In the genomic region with DNA sequence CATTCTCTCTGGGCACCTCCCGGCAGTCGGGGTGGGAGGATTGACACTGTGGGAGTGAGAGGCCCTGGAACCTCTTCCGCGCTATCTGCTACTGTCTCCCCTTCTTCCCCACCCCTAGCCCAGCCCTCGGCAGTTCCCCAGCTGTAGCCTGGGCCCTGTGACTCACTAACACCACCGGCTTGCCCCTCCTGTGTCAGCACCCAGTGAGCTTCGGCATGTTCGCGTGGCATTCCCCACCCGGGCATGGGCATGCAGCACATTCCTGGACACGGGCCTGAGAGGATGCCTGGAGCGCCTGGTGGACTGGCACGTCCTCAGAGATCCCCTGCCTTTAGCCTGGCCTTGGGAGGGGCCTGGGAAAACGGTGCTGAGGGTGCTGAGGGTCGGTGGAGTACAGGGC, we compare ENCODE assay signal across 9 cellular contexts. TPM values are rescaled to one million over a fixed set of nuclear protein-coding genes. Genes with fewer than 3 reads are reported as not detected.
DNase-seq lines count a peak whose midpoint lies in the region; ATAC-seq and TF ChIP-seq lines count a peak whose summit lies in the region.
"Had no signal": no experiment of that assay in that cellular context is flagged by ENCODE, and none has a peak within 500 bp of the region (broad histone marks: within the 10 kb centered on the region; RNA-seq: fewer than 3 reads in every experiment).

No MANE protein-coding gene starts in this region.

- peaks cover 39% of the 10 kb centered on the region for H3K79me2 ChIP-seq in GM23338 (replicated peaks; ENCODE audit: insufficient read depth)

- H3K4me3 ChIP-seq in GM23338 = peak overlapping the region; percentile 96
- peak overlapping the region in 2 of 3 donors; percentile 48 to 74 for H3K4me3 ChIP-seq in skeletal muscle tissue (ENCODE audit: low read length in 3 of 3)

- H4K20me1 ChIP-seq in GM23338 (replicated peaks; ENCODE audit: insufficient read depth) = peaks cover 12% of the 10 kb centered on the region

- no peak overlapping the region for H2AFZ ChIP-seq in GM23338

- H3K4me1 ChIP-seq in GM23338 (ENCODE audit: insufficient read depth) (peaks cover 26% of the 10 kb centered on the region), skeletal muscle tissue (ENCODE audit: control insufficient read depth in 3 of 3, insufficient read depth in 3 of 3, low read length in 3 of 3) (peaks cover 13 to 24% (median 23%) of the 10 kb centered on the region in 3 donors)

- no peak overlapping the region for H3K27ac Mint-ChIP-seq in GM23338
- H3K27ac Mint-ChIP-seq in activated naive CD8-positive, alpha-beta T cell treated with anti-CD3 and anti-CD28 coated beads, Interleukin-2, amount 10 ng/mL, durations not matched to agents 7 days and 5 days = no peak overlapping the region
- no peak overlapping the region for H3K27ac Mint-ChIP-seq in immature natural killer cell

- no peaks in the 10 kb centered on the region for H3K9me3 ChIP-seq in skeletal muscle tissue (ENCODE audit: control insufficient read depth in 3 of 3, low read length in 3 of 3)

- H3K9me2 ChIP-seq in GM23338 (ENCODE audit: insufficient read depth) = no peaks in the 10 kb centered on the region

- no peak for DNase-seq in GM23338 (ENCODE audit: low spot score)
- DNase-seq in activated naive CD8-positive, alpha-beta T cell treated with anti-CD3 and anti-CD28 coated beads, Interleukin-2, amount 10 ng/mL, durations not matched to agents 7 days and 5 days = no peak
- DNase-seq in immature natural killer cell = no peak
- no peak for DNase-seq in activated effector memory CD4-positive, alpha-beta T cell treated with Interleukin-2 at 50 U/mL for 16 hours
- no peak for DNase-seq in SIG-M5 (lab: John Stamatoyannopoulos, UW)
- DNase-seq: NCI-H1694 treated with DMSO at 0.1 percent for 48 hours had no signal

- H3K4me3 Mint-ChIP-seq in GM23338 (peak overlapping the region; percentile 79), immature natural killer cell (peak overlapping the region in 4 of 5 donors; percentile 35 to 90 (median 82))
- H3K4me3 Mint-ChIP-seq in activated naive CD8-positive, alpha-beta T cell treated with anti-CD3 and anti-CD28 coated beads, Interleukin-2, amount 10 ng/mL, durations not matched to agents 7 days and 5 days = peak overlapping the region; percentile 85

- H3K27me3 Mint-ChIP-seq in GM23338 (ENCODE audit: insufficient read depth, low read depth, poor library complexity) (peaks cover 4% of the 10 kb centered on the region), immature natural killer cell (ENCODE audit: low read depth in 3 of 3) (peaks cover 2 to 5% (median 4%) of the 10 kb centered on the region in 3 donors)
- peaks cover 2% of the 10 kb centered on the region for H3K27me3 Mint-ChIP-seq in activated naive CD8-positive, alpha-beta T cell treated with anti-CD3 and anti-CD28 coated beads, Interleukin-2, amount 10 ng/mL, durations not matched to agents 7 days and 5 days

- H3K9me3 Mint-ChIP-seq in GM23338 (no peaks in the 10 kb centered on the region; the same call in 2 of the 3 replicates), immature natural killer cell (no peaks in the 10 kb centered on the region)
- H3K9me3 Mint-ChIP-seq in activated naive CD8-positive, alpha-beta T cell treated with anti-CD3 and anti-CD28 coated beads, Interleukin-2, amount 10 ng/mL, durations not matched to agents 7 days and 5 days = no peaks in the 10 kb centered on the region

- TF ChIP-seq CTCF in GM23338 (conservative IDR thresholded peaks at IDR 0.05; ENCODE audit: low read depth in 2 of 2) = no peak

- H3K36me3 ChIP-seq in GM23338 (ENCODE audit: insufficient read depth) (no peaks in the 10 kb centered on the region), skeletal muscle tissue (ENCODE audit: control insufficient read depth in 3 of 3, insufficient read depth in 3 of 3, low read length in 3 of 3) (no peaks in the 10 kb centered on the region)

- H3K4me1 Mint-ChIP-seq in GM23338 (peaks cover 52% of the 10 kb centered on the region), immature natural killer cell (peaks cover 9 to 13% of the 10 kb centered on the region in 2 donors)
- peaks cover 12% of the 10 kb centered on the region for H3K4me1 Mint-ChIP-seq in activated naive CD8-positive, alpha-beta T cell treated with anti-CD3 and anti-CD28 coated beads, Interleukin-2, amount 10 ng/mL, durations not matched to agents 7 days and 5 days

- peak overlapping the region in 2 of 3 donors; percentile 23 to 77 for H3K9ac ChIP-seq in skeletal muscle tissue (ENCODE audit: low read depth in 1 of 3, low read length in 3 of 3)

- H3K27me3 ChIP-seq in GM23338 (ENCODE audit: insufficient read depth) = no peaks in the 10 kb centered on the region
- H3K27me3 ChIP-seq in skeletal muscle tissue (ENCODE audit: control insufficient read depth in 3 of 3, insufficient read depth in 3 of 3, low read length in 3 of 3) = peaks cover 0 to 10% (median 9%) of the 10 kb centered on the region in 3 donors

- ATAC-seq in GM23338 (peak; percentile 2; the same call in 1 of the 3 replicates), HG03108 (IDR thresholded peaks at IDR 0.05; ENCODE audit: unreplicated experiment) (no peak), GM18858 (IDR thresholded peaks at IDR 0.05; ENCODE audit: unreplicated experiment) (no peak)
- no peak for ATAC-seq in activated naive CD8-positive, alpha-beta T cell treated with anti-CD3 and anti-CD28 coated beads, Interleukin-2, amount 10 ng/mL, durations not matched to agents 7 days and 5 days (ENCODE audit: low read depth)

- POLR2A ChIA-PET in activated naive CD8-positive, alpha-beta T cell treated with anti-CD3 and anti-CD28 coated beads, Interleukin-2, amount 10 ng/mL, durations not matched to agents 7 days and 5 days (lab: Charles Lee) = no interaction called here

- H3F3A ChIP-seq in GM23338 (replicated peaks; ENCODE audit: low read depth) = 0 out of 2 replicates have a peak, but pooled peaks cover 4% of the 10 kb centered on the region

- H3K27ac ChIP-seq in GM23338 (ENCODE audit: low read depth) = no peak overlapping the region
- H3K27ac ChIP-seq in skeletal muscle tissue (ENCODE audit: low read depth, low read length) = no peak overlapping the region

- H3K4me2 ChIP-seq in GM23338 = peak overlapping the region; percentile 98

- H3K36me3 Mint-ChIP-seq in GM23338 (ENCODE audit: low read depth) = peaks cover 14% of the 10 kb centered on the region; the same call in 2 of the 3 replicates
- no peaks in the 10 kb centered on the region for H3K36me3 Mint-ChIP-seq in activated naive CD8-positive, alpha-beta T cell treated with anti-CD3 and anti-CD28 coated beads, Interleukin-2, amount 10 ng/mL, durations not matched to agents 7 days and 5 days
- no peaks in the 10 kb centered on the region for H3K36me3 Mint-ChIP-seq in immature natural killer cell

TF ChIP-seq in GM23338, 12 proteins besides CTCF, POLR2A, EP300 and RAD21:
- TF ChIP-seq STAT1 (IDR thresholded peaks at IDR 0.05; ENCODE audit: unreplicated experiment) = no peak
- no peak for TF ChIP-seq CREB1 (CRISPR knock-in tag; IDR thresholded peaks at IDR 0.05; ENCODE audit: low read depth)

RNA-seq across cellular contexts. Expression of a gene that starts 1.3 kb away (rescaled TPM):
- 34.3 and 46.5 TPM in 2 replicates for total RNA-seq in GM23338 (2014; rRNA removed; shearing (Covaris generic))
- 17.3 and 21.1 TPM in 2 replicates for polyA plus RNA-seq in GM23338 (2016; fragmentation: Nextera tagmentation; extraction: Ambion mirVana)
- 1 to 10 TPM; 7.4 to 9.9 TPM for total RNA-seq in activated naive CD8-positive, alpha-beta T cell treated with anti-CD3 and anti-CD28 coated beads, Interleukin-2, amount 10 ng/mL, durations not matched to agents 7 days and 5 days
- under 1 TPM in 2 of 3 donors, not detected in 1; 0.61 to 0.74 TPM for polyA plus RNA-seq in immature natural killer cell
- total RNA-seq in skeletal muscle tissue = 3.7 TPM

RNA-seq across cellular contexts. Expression of a gene that starts 49.9 kb away (rescaled TPM):
- total RNA-seq in GM23338 (2014; rRNA removed; shearing (Covaris generic)) = 5.6 and 6.2 TPM in 2 replicates
- polyA plus RNA-seq in GM23338 (2016; fragmentation: Nextera tagmentation; extraction: Ambion mirVana) = 1.5 and 1.6 TPM in 2 replicates
- under 1 TPM; 0.51 to 0.83 TPM for total RNA-seq in activated naive CD8-positive, alpha-beta T cell treated with anti-CD3 and anti-CD28 coated beads, Interleukin-2, amount 10 ng/mL, durations not matched to agents 7 days and 5 days
- not detected for polyA plus RNA-seq in immature natural killer cell
- not detected for total RNA-seq in skeletal muscle tissue
